In the genomic region with DNA sequence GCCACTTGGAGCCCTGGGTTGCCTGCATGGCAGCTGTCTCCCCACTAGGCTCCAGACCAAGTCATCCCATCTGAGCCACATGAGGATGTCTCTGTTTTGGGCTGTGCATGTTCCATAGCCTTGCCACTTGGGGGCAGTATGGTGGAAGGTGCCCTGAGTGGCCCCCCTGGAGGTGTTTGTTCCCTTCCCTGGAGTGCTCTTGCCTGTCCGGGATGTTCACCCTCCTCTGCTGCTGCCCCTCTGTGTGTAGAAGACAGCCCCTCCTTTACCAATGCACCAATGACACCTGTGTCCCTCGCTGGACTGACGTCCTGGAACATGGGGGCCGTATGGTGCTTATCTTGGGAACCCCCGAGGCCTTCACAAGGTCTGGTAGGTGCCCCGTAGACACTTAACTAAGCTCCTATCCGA, we compare ENCODE assay signal across 8 cellular contexts.
DNase-seq lines count a peak whose midpoint lies in the region; ATAC-seq and TF ChIP-seq lines count a peak whose summit lies in the region.

No MANE protein-coding gene starts in this region.

- POLR2A ChIA-PET in GM10248 (lab: Yijun Ruan, JAX): no interaction called here

- TF ChIP-seq CTCF in astrocyte of the spinal cord (IDR thresholded peaks at IDR 0.05; ENCODE audit: low read depth, low read length) (peak; percentile 19), retinal pigment epithelial cell (conservative IDR thresholded peaks at IDR 0.05; ENCODE audit: low read depth, low read length) (peak; percentile 55), GM10248 (IDR thresholded peaks at IDR 0.05; ENCODE audit: control extremely low read depth, extremely low read depth, low read depth, missing control alignments) (no peak)

- H3K36me3 Mint-ChIP-seq in activated CD4-positive, alpha-beta T cell treated with anti-CD3 and anti-CD28 coated beads, Interleukin-2, amount 10 ng/mL, durations not matched to agents 24 days and 14 days (ENCODE audit: low read depth): no peaks in the 10 kb centered on the region

- in situ Hi-C loops in astrocyte of the spinal cord (cut with HindIII; ENCODE audit: low sequenced_read_pairs): no loop called here

- H3K9me3 Mint-ChIP-seq in activated CD4-positive, alpha-beta T cell treated with anti-CD3 and anti-CD28 coated beads, Interleukin-2, amount 10 ng/mL, durations not matched to agents 24 days and 14 days: no peaks in the 10 kb centered on the region

- no peaks in the 10 kb centered on the region for H3K4me1 Mint-ChIP-seq in activated CD4-positive, alpha-beta T cell treated with anti-CD3 and anti-CD28 coated beads, Interleukin-2, amount 10 ng/mL, durations not matched to agents 24 days and 14 days

- no peaks in the 10 kb centered on the region for H3K27me3 Mint-ChIP-seq in activated CD4-positive, alpha-beta T cell treated with anti-CD3 and anti-CD28 coated beads, Interleukin-2, amount 10 ng/mL, durations not matched to agents 24 days and 14 days

- ATAC-seq in HG03354 (IDR thresholded peaks at IDR 0.05; ENCODE audit: poor library complexity, severe bottlenecking, unreplicated experiment): peak; percentile 64

- H3K27ac Mint-ChIP-seq in activated CD4-positive, alpha-beta T cell treated with anti-CD3 and anti-CD28 coated beads, Interleukin-2, amount 10 ng/mL, durations not matched to agents 24 days and 14 days: no peak overlapping the region

- CTCF ChIA-PET in GM10248 (lab: Yijun Ruan, JAX): interaction anchor here (1.1 to 2.5 kb wide), 3 partner anchors 9 to 34 kb away, joined by 4 to 18 read pairs (median 7); no protein-coding TSS in a partner anchor

- intact Hi-C loops in activated CD4-positive, alpha-beta T cell treated with anti-CD3 and anti-CD28 coated beads, Interleukin-2, amount 10 ng/mL, durations not matched to agents 24 days and 14 days (cut with micrococcal nuclease): no loop called here

- peak; percentile 53 for DNase-seq in activated CD4-positive, alpha-beta T cell treated with anti-CD3 and anti-CD28 coated beads, Interleukin-2, amount 10 ng/mL, durations not matched to agents 24 days and 14 days
- DNase-seq in activated CD4-positive, alpha-beta T cell treated with anti-CD3 and anti-CD28 coated beads, Interleukin-2, amount 50 U/mL, for 1 hour: no peak
- no peak for DNase-seq in astrocyte of the spinal cord (ENCODE audit: low read depth, low spot score)
- no peak for DNase-seq in retinal pigment epithelial cell (ENCODE audit: low read depth)
- DNase-seq in GM10248 (ENCODE audit: extremely low spot score): no peak
- no peak for DNase-seq in NCI-H510A (lab: John Stamatoyannopoulos, UW)
- DNase-seq in occipital lobe (lab: John Stamatoyannopoulos, UW): no peak

- no peak overlapping the region for H3K4me3 Mint-ChIP-seq in activated CD4-positive, alpha-beta T cell treated with anti-CD3 and anti-CD28 coated beads, Interleukin-2, amount 10 ng/mL, durations not matched to agents 24 days and 14 days

- H3K4me3 ChIP-seq in astrocyte of the spinal cord (ENCODE audit: low read depth, low read length) (no peak overlapping the region), retinal pigment epithelial cell (ENCODE audit: low read length) (no peak overlapping the region)
